Comparison of ENCODE assay signal across 33 cellular contexts in the genomic region with DNA sequence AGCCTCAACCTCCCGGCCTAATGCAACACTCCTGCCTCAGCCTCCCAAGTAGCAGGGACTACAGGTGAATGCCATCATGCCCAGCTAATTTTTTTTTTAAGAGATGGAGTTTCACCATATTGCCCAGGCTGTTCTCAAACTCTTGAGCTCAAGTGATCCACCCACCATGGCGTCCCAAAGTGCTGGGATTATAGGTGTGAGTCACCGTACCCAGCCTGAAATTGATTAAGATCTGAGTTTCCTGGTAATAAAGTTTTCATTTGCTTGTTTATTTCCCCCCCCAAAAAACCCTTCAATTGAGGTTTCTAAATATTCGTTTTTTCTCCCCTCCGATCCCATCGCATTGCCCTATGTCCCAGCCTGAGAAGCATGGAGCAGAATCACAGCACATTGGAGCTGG. TPM values are rescaled to one million over a fixed set of nuclear protein-coding genes. Genes with fewer than 3 reads are reported as not detected.
"Had no signal": no experiment of that assay in that cellular context is flagged by ENCODE, and none has a peak within 500 bp of the region (broad histone marks: within the 10 kb centered on the region; RNA-seq: fewer than 3 reads in every experiment).

No MANE protein-coding gene starts in this region.

- H3K9me3 Mint-ChIP-seq: naive B cell; naive thymus-derived CD8-positive, alpha-beta T cell; natural killer cell treated with Interleukin-12 subunit alpha and Interleukin-12 subunit beta and Interleukin-15 and Interleukin-18, amount 100 ng/mL, for 72 hours; neural crest cell; stimulated activated memory B cell treated with anti-CD40 and anti-IgM and Interleukin-4, amounts not matched to agents 10 μg/mL and 1 μg/mL and 100 μg/mL, for 72 hours; stimulated activated naive CD8-positive, alpha-beta T cell treated with anti-CD3 and anti-CD28 coated beads, Interleukin-15, amount 100 ng/mL, for 72 hours had no signal

- H3K4me3 ChIP-seq: pancreas, psoas muscle, right lobe of liver, sigmoid colon, smooth muscle cell, spleen, suprapubic skin, testis, tibial artery, transverse colon, upper lobe of right lung, uterus had no signal

- H3K36me3 Mint-ChIP-seq: naive thymus-derived CD8-positive, alpha-beta T cell; natural killer cell treated with Interleukin-12 subunit alpha and Interleukin-12 subunit beta and Interleukin-15 and Interleukin-18, amount 100 ng/mL, for 72 hours; stimulated activated memory B cell treated with anti-CD40 and anti-IgM and Interleukin-4, amounts not matched to agents 10 μg/mL and 1 μg/mL and 100 μg/mL, for 72 hours; type B pancreatic cell had no signal

- DNase-seq: naive B cell; naive thymus-derived CD8-positive, alpha-beta T cell; nephron progenitor cell; nucleus accumbens; posterior cingulate gyrus; psoas muscle; right cardiac atrium; right lobe of liver; sigmoid colon; spleen; stimulated activated CD4-positive, alpha-beta T cell treated with anti-CD3 and anti-CD28 coated beads, Interleukin-12 subunit alpha, Interleukin-12 subunit beta, amount 100 ng/mL, for 4 hours; stimulated activated CD4-positive, alpha-beta T cell treated with anti-CD3 and anti-CD28 coated beads, Interleukin-1b, Interleukin-23, amount 100 ng/mL, for 48 hours; stimulated activated CD4-positive, alpha-beta T cell treated with anti-CD3 and anti-CD28 coated beads, Interleukin-4, amount 100 ng/mL, for 1 hour; stimulated activated CD4-positive, alpha-beta T cell treated with anti-CD3 and anti-CD28 coated beads, Interleukin-4, amount 100 ng/mL, for 4 hours; stimulated activated CD8-positive, alpha-beta memory T cell treated with anti-CD3 and anti-CD28 coated beads, Interleukin-4, amount 100 ng/mL, for 48 hours; stimulated activated naive CD4-positive, alpha-beta T cell; stimulated activated naive CD8-positive, alpha-beta T cell treated with anti-CD3 and anti-CD28 coated beads, Interleukin-15, amount 100 ng/mL, for 72 hours; stimulated activated naive CD8-positive, alpha-beta T cell treated with anti-CD3 and anti-CD28 coated beads, Interleukin-15, Interleukin-2, amounts not matched to agents 100 U/mL and 50 U/mL, for 24 hours; substantia nigra; testis; transverse colon; upper lobe of right lung; uterus had no signal

- ATAC-seq: naive thymus-derived CD8-positive, alpha-beta T cell; natural killer cell treated with Interleukin-12 subunit alpha and Interleukin-12 subunit beta and Interleukin-15 and Interleukin-18, amount 100 ng/mL, for 72 hours; psoas muscle; right cardiac atrium; right lobe of liver; stimulated activated memory B cell treated with anti-CD40 and anti-IgM and Interleukin-4, amounts not matched to agents 10 μg/mL and 1 μg/mL and 100 μg/mL, for 72 hours; stimulated activated naive CD8-positive, alpha-beta T cell treated with anti-CD3 and anti-CD28 coated beads, Interleukin-15, amount 100 ng/mL, for 72 hours; stimulated activated naive CD8-positive, alpha-beta T cell treated with anti-CD3 and anti-CD28 coated beads, Interleukin-15, Interleukin-2, amounts not matched to agents 100 U/mL and 50 U/mL, for 24 hours; upper lobe of right lung had no signal

- H3K4me1 ChIP-seq: pancreas, psoas muscle, right lobe of liver, sigmoid colon, testis, tibial artery, transverse colon, upper lobe of right lung, uterus had no signal

- H3K27ac ChIP-seq: neutrophil, pancreas, psoas muscle, right lobe of liver, sigmoid colon, spleen, suprapubic skin, testis, tibial artery, transverse colon, upper lobe of right lung, uterus had no signal

- H3K4me2 ChIP-seq: smooth muscle cell had no signal

- H3K36me3 ChIP-seq: neutrophil, pancreas, right lobe of liver, sigmoid colon, spleen, suprapubic skin, tibial artery, transverse colon, upper lobe of right lung, uterus had no signal

- H3K9me3 ChIP-seq: neutrophil, pancreas, psoas muscle, right lobe of liver, sigmoid colon, spleen, suprapubic skin, testis, tibial artery, transverse colon, upper lobe of right lung, uterus had no signal

- FAIRE-seq: pancreas had no signal

- H3K4me3 Mint-ChIP-seq: naive B cell; naive thymus-derived CD8-positive, alpha-beta T cell; natural killer cell treated with Interleukin-12 subunit alpha and Interleukin-12 subunit beta and Interleukin-15 and Interleukin-18, amount 100 ng/mL, for 72 hours; neural crest cell; stimulated activated memory B cell treated with anti-CD40 and anti-IgM and Interleukin-4, amounts not matched to agents 10 μg/mL and 1 μg/mL and 100 μg/mL, for 72 hours; stimulated activated naive CD8-positive, alpha-beta T cell treated with anti-CD3 and anti-CD28 coated beads, Interleukin-15, amount 100 ng/mL, for 72 hours; type B pancreatic cell had no signal

- H3K4me1 Mint-ChIP-seq: naive B cell; stimulated activated memory B cell treated with anti-CD40 and anti-IgM and Interleukin-4, amounts not matched to agents 10 μg/mL and 1 μg/mL and 100 μg/mL, for 72 hours; stimulated activated naive CD8-positive, alpha-beta T cell treated with anti-CD3 and anti-CD28 coated beads, Interleukin-15, amount 100 ng/mL, for 72 hours had no signal

- H3K27me3 ChIP-seq: neutrophil, pancreas, right lobe of liver, sigmoid colon, suprapubic skin, testis, transverse colon, upper lobe of right lung, uterus had no signal

- H3K27ac Mint-ChIP-seq: naive B cell; naive thymus-derived CD8-positive, alpha-beta T cell; natural killer cell treated with Interleukin-12 subunit alpha and Interleukin-12 subunit beta and Interleukin-15 and Interleukin-18, amount 100 ng/mL, for 72 hours; nephron progenitor cell; progenitor cell of endocrine pancreas; stimulated activated memory B cell treated with anti-CD40 and anti-IgM and Interleukin-4, amounts not matched to agents 10 μg/mL and 1 μg/mL and 100 μg/mL, for 72 hours; type B pancreatic cell had no signal

RNA-seq across cellular contexts. Expression of gene HES1, which starts 39.0 kb away (rescaled TPM):
- total RNA-seq: naive thymus-derived CD8-positive, alpha-beta T cell had no signal
- polyA plus RNA-seq: naive thymus-derived CD8-positive, alpha-beta T cell had no signal
